Comparison of ENCODE assay signal across 9 cellular contexts in the genomic region with DNA sequence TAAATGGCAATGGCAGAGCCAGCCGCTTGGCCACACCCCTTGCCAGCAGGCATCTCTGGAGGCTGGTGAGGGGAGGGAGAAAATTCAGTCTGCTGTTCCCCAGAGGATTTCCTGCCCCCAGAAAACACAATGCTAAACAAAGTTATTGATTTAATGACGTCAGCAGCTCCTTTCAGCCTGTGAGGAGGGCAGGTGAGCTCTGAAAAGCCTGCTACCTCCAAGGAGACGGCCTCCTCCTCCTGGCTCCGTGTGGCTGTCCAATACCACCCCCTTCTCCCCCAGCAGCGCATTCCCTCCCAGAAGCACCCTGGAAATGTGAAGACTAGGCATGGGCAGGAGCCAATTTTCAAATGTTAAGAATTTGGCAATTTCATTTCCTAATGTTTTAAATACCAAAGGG.
DNase-seq lines count a peak whose midpoint lies in the region; FAIRE-seq and TF ChIP-seq lines count a peak whose summit lies in the region.
"Had no signal": no experiment of that assay in that cellular context is flagged by ENCODE, and none has a peak within 500 bp of the region (broad histone marks: within the 10 kb centered on the region; RNA-seq: fewer than 3 reads in every experiment).

No MANE protein-coding gene starts in this region.

- TF ChIP-seq CTCF in retinal pigment epithelial cell (conservative IDR thresholded peaks at IDR 0.05; ENCODE audit: low read depth, low read length) = no peak

- DNase-seq in Jurkat, Clone E6-1 (ENCODE audit: low read depth, low spot score) = peak; percentile 17
- DNase-seq in NCI-H69 (lab: John Stamatoyannopoulos, UW) (peak; percentile 99), glomerular endothelial cell (ENCODE audit: extremely low read depth, low read depth, low spot score) (peak; percentile 56), retinal pigment epithelial cell (ENCODE audit: low read depth) (peak; percentile 73), amniotic stem cell (lab: John Stamatoyannopoulos, UW) (no peak), NCI-H1048 (lab: John Stamatoyannopoulos, UW) (no peak), urothelium cell line (ENCODE audit: low spot score) (no peak)
- DNase-seq in stimulated activated CD4-positive, alpha-beta T cell treated with anti-CD3 and anti-CD28 coated beads, Interleukin-12 subunit alpha, Interleukin-12 subunit beta, amount 100 ng/mL, for 4 hours = no peak
- DNase-seq: naive thymus-derived CD8-positive, alpha-beta T cell had no signal

- no peak for FAIRE-seq in urothelium cell line (lab: Jason Lieb, UNC)

- no peak overlapping the region for H3K4me3 ChIP-seq in Jurkat, Clone E6-1 (ENCODE audit: low read length)
- H3K4me3 ChIP-seq in retinal pigment epithelial cell (ENCODE audit: low read length) = no peak overlapping the region

Comparison
In these comparisons a context has a peak if more than half of its experiments do, and no peak if none do; other contexts are left out.
1. DNase-seq: peak in Jurkat, Clone E6-1 (single experiment), NCI-H69 (single experiment), glomerular endothelial cell (single experiment) and retinal pigment epithelial cell (single experiment); none in amniotic stem cell (single experiment), NCI-H1048 (single experiment), urothelium cell line (single experiment) and stimulated activated CD4-positive, alpha-beta T cell treated with anti-CD3 and anti-CD28 coated beads, Interleukin-12 subunit alpha, Interleukin-12 subunit beta, amount 100 ng/mL, for 4 hours (single experiment).